ENCODE assay signal across 24 cellular contexts in genomic region chr5:146388418-146388817, GRCh38. TPM values are rescaled to one million over a fixed set of nuclear protein-coding genes. Genes with fewer than 3 reads are reported as not detected.
DNase-seq lines count a peak whose midpoint lies in the region; FAIRE-seq and TF ChIP-seq lines count a peak whose summit lies in the region.
"Had no signal": no experiment of that assay in that cellular context is flagged by ENCODE, and none has a peak within 500 bp of the region (broad histone marks: within the 10 kb centered on the region; RNA-seq: fewer than 3 reads in every experiment).

No MANE protein-coding gene starts in this region.

- no peak overlapping the region for H3K4me3 Mint-ChIP-seq in CD14-positive monocyte
- H3K4me3 Mint-ChIP-seq: activated CD4-positive, alpha-beta T cell treated with anti-CD3 and anti-CD28 coated beads, Interleukin-2, amount 10 ng/mL, durations not matched to agents 24 days and 14 days; naive thymus-derived CD4-positive, alpha-beta T cell; stimulated activated naive CD8-positive, alpha-beta T cell treated with anti-CD3 and anti-CD28 coated beads, Interleukin-15, amount 100 ng/mL, for 72 hours had no signal

- no peak overlapping the region for H3K27ac Mint-ChIP-seq in CD14-positive monocyte
- H3K27ac Mint-ChIP-seq: activated CD4-positive, alpha-beta T cell treated with anti-CD3 and anti-CD28 coated beads, Interleukin-2, amount 10 ng/mL, durations not matched to agents 24 days and 14 days; activated T-helper 2 cell treated with anti-CD3 and anti-CD28 coated beads, Interferon-gamma antibody, Interleukin-2, Interleukin-4, amounts not matched to agents 10 μg/mL and 5 μg/mL and 100 μg/mL, durations not matched to agents 14 hours and 24 hours and 36 hours; naive thymus-derived CD4-positive, alpha-beta T cell; stimulated activated naive CD8-positive, alpha-beta T cell treated with anti-CD3 and anti-CD28 coated beads, Interleukin-15, amount 100 ng/mL, for 72 hours had no signal

- DNase-seq in DMS79 treated with DMSO at 0.1 percent for 48 hours (lab: John Stamatoyannopoulos, UW) (peak; percentile 55), HTR-8/SVneo (ENCODE audit: insufficient read length, low spot score) (peak; percentile 8), amniotic epithelial cell (ENCODE audit: low read depth) (peak; percentile 55), glomerular visceral epithelial cell (ENCODE audit: extremely low spot score) (peak; percentile 70), NCI-H146 (lab: John Stamatoyannopoulos, UW) (no peak), CD14-positive monocyte (ENCODE audit: low spot score) (no peak)
- DNase-seq in activated CD4-positive, alpha-beta T cell treated with anti-CD3 and anti-CD28 coated beads for 48 hours: no peak
- no peak for DNase-seq in stimulated activated CD4-positive, alpha-beta T cell treated with anti-CD3 and anti-CD28 coated beads, Interleukin-4, amount 100 ng/mL, for 4 hours
- DNase-seq: activated CD4-positive, alpha-beta T cell treated with anti-CD3 and anti-CD28 coated beads, Interleukin-2, amount 10 ng/mL, durations not matched to agents 24 days and 14 days; amniotic stem cell; COR-L47; GOT3; hippocampal formation; Kasumi-1; naive thymus-derived CD4-positive, alpha-beta T cell; NCI-H1417; NCI-H446; pancreas; stimulated activated naive CD8-positive, alpha-beta T cell treated with anti-CD3 and anti-CD28 coated beads, Interleukin-15, amount 100 ng/mL, for 72 hours; transverse colon had no signal

- no peaks in the 10 kb centered on the region for H3K36me3 Mint-ChIP-seq in CD14-positive monocyte
- H3K36me3 Mint-ChIP-seq: naive thymus-derived CD4-positive, alpha-beta T cell had no signal

- peaks cover 0 to 2% (median 1%) of the 10 kb centered on the region in 3 donors for H3K27me3 Mint-ChIP-seq in CD14-positive monocyte (ENCODE audit: low read depth in 3 of 3)
- H3K27me3 Mint-ChIP-seq: stimulated activated naive CD8-positive, alpha-beta T cell treated with anti-CD3 and anti-CD28 coated beads, Interleukin-15, amount 100 ng/mL, for 72 hours had no signal

- intact Hi-C loops in CD14-positive monocyte (cut with micrococcal nuclease): no loop called here

- no peaks in the 10 kb centered on the region for H3K4me1 Mint-ChIP-seq in CD14-positive monocyte
- H3K4me1 Mint-ChIP-seq: activated CD4-positive, alpha-beta T cell treated with anti-CD3 and anti-CD28 coated beads, Interleukin-2, amount 10 ng/mL, durations not matched to agents 24 days and 14 days; stimulated activated naive CD8-positive, alpha-beta T cell treated with anti-CD3 and anti-CD28 coated beads, Interleukin-15, amount 100 ng/mL, for 72 hours had no signal

- peaks cover 0 to 5% (median 0%) of the 10 kb centered on the region in 7 donors for H3K9me3 Mint-ChIP-seq in CD14-positive monocyte
- H3K9me3 Mint-ChIP-seq: activated CD4-positive, alpha-beta T cell treated with anti-CD3 and anti-CD28 coated beads, Interleukin-2, amount 10 ng/mL, durations not matched to agents 24 days and 14 days; activated T-helper 2 cell treated with anti-CD3 and anti-CD28 coated beads, Interferon-gamma antibody, Interleukin-2, Interleukin-4, amounts not matched to agents 10 μg/mL and 5 μg/mL and 100 μg/mL, durations not matched to agents 14 hours and 24 hours and 36 hours; stimulated activated naive CD8-positive, alpha-beta T cell treated with anti-CD3 and anti-CD28 coated beads, Interleukin-15, amount 100 ng/mL, for 72 hours had no signal

- TF ChIP-seq CTCF in CD14-positive monocyte (IDR thresholded peaks at IDR 0.05): no peak

- FAIRE-seq in HTR-8/SVneo (lab: Jason Lieb, UNC): no peak
- FAIRE-seq: colon, GM19239, keratinocyte, pancreas had no signal

RNA-seq across cellular contexts. Expression of gene POU4F3, which starts 49.8 kb away (rescaled TPM):
- polyA plus RNA-seq in CD14-positive monocyte: not detected
- polyA plus RNA-seq: naive thymus-derived CD4-positive, alpha-beta T cell; pancreas had no signal

RNA-seq across cellular contexts. Expression of gene TCERG1, which starts 58.7 kb away (rescaled TPM):
- polyA plus RNA-seq in CD14-positive monocyte: 10 to 100 TPM; 11.6 to 18.0 TPM

Comparison
In these comparisons a context has a peak if more than half of its experiments do, and no peak if none do; other contexts are left out.
1. DNase-seq: peak in DMS79 treated with DMSO at 0.1 percent for 48 hours (single experiment), HTR-8/SVneo (single experiment), amniotic epithelial cell (single experiment) and glomerular visceral epithelial cell (single experiment); none in activated CD4-positive, alpha-beta T cell treated with anti-CD3 and anti-CD28 coated beads for 48 hours (single experiment), stimulated activated CD4-positive, alpha-beta T cell treated with anti-CD3 and anti-CD28 coated beads, Interleukin-4, amount 100 ng/mL, for 4 hours (0 of 2), NCI-H146 (single experiment) and CD14-positive monocyte (single experiment).